ENCODE assay signal across 8 cellular contexts in the genomic region with DNA sequence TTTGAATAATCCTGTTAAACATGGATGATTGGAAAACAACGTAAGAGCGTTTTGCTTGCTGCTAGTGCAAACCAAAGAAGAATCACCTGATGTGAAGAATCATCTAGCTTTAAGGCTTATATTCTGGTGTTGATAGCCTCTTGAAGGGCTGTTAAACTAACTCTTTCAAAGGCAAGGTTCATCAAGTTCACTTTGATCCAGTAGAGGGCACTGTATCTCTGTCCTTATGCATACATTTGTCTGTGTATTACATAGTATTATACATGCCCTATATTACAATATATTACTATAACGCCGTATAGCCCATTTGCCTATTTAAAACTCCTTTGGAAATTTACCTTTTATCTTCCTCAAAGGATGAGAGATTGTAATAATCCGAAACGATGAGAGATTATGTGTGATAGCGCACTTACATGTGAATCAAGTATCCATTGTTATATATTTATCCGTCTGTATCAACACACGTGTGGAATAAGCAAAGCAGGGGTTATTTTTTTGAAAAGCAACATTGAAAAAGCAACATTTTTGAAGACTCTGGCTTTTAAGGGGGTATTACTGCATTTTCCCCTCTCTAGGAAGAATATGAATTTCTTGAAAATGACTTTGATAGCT. TPM values are rescaled to one million over a fixed set of nuclear protein-coding genes. Genes with fewer than 3 reads are reported as not detected.
DNase-seq lines count a peak whose midpoint lies in the region; ATAC-seq, FAIRE-seq and TF ChIP-seq lines count a peak whose summit lies in the region.

No MANE protein-coding gene starts in this region.

- TF ChIP-seq CTCF in GM10248 (IDR thresholded peaks at IDR 0.05; ENCODE audit: control extremely low read depth, extremely low read depth, low read depth, missing control alignments) (peak; percentile 37), OCI-LY1 (IDR thresholded peaks at IDR 0.05; ENCODE audit: low read length) (peak; percentile 72)

- no peaks in the 10 kb centered on the region; the same call in 1 of the 2 replicates for H3K27me3 ChIP-seq in OCI-LY1 (ENCODE audit: insufficient read depth, low read length)

- FAIRE-seq in HTR-8/SVneo (lab: Jason Lieb, UNC) = no peak

- H3K9ac ChIP-seq in OCI-LY1 (ENCODE audit: low read length) = no peak overlapping the region

- no peaks in the 10 kb centered on the region for H3K36me3 ChIP-seq in OCI-LY1 (ENCODE audit: insufficient read depth, low read length)

- H3K79me2 ChIP-seq in OCI-LY1 (ENCODE audit: insufficient read depth, low read length) = no peaks in the 10 kb centered on the region

- no peak overlapping the region for H3K4me3 ChIP-seq in OCI-LY1 (ENCODE audit: low read depth, low read length, poor library complexity, severe bottlenecking)

- no peak overlapping the region for H2AFZ ChIP-seq in OCI-LY1 (ENCODE audit: low read length)

- no peak overlapping the region for H3K4me3 Mint-ChIP-seq in effector memory CD8-positive, alpha-beta T cell

- CTCF ChIA-PET in GM10248 (lab: Yijun Ruan, JAX) = interaction anchor here (1.0 to 4.1 kb wide), 11 partner anchors 8 to 493 kb away, joined by 3 to 46 read pairs (median 4); no protein-coding TSS in a partner anchor

- no peaks in the 10 kb centered on the region for H3K9me2 ChIP-seq in OCI-LY1 (ENCODE audit: low read depth, low read length)

- H3K36me3 Mint-ChIP-seq in effector memory CD8-positive, alpha-beta T cell (ENCODE audit: insufficient read depth) = no peaks in the 10 kb centered on the region

- ATAC-seq in effector memory CD8-positive, alpha-beta T cell (replicated peaks) = peak; percentile 42
- ATAC-seq in HG03175 (IDR thresholded peaks at IDR 0.05; ENCODE audit: unreplicated experiment) (no peak), GM21381 (IDR thresholded peaks at IDR 0.05; ENCODE audit: unreplicated experiment) (no peak), HG03280 (IDR thresholded peaks at IDR 0.05; ENCODE audit: unreplicated experiment) (no peak)

- H3K9me3 Mint-ChIP-seq in effector memory CD8-positive, alpha-beta T cell = no peaks in the 10 kb centered on the region

- H4K20me1 ChIP-seq in OCI-LY1 (ENCODE audit: insufficient read depth, low read length) = no peaks in the 10 kb centered on the region

- H3K4me1 ChIP-seq in OCI-LY1 (ENCODE audit: insufficient read depth, low read length, severe bottlenecking) = no peaks in the 10 kb centered on the region

- H3K27ac ChIP-seq in OCI-LY1 (ENCODE audit: low read depth, low read length, poor library complexity, severe bottlenecking) = no peak overlapping the region

- H3F3A ChIP-seq in OCI-LY1 (ENCODE audit: insufficient read depth, low read length) = no peaks in the 10 kb centered on the region

- no peak overlapping the region for H3K4me2 ChIP-seq in OCI-LY1 (ENCODE audit: low read length)

- no peak overlapping the region for H3K27ac Mint-ChIP-seq in effector memory CD8-positive, alpha-beta T cell

- peaks cover 88% of the 10 kb centered on the region in 2 donors for H3K27me3 Mint-ChIP-seq in effector memory CD8-positive, alpha-beta T cell

- peaks cover 4% of the 10 kb centered on the region; the same call in 1 of the 2 replicates for H3K9me3 ChIP-seq in OCI-LY1 (ENCODE audit: low read length)

- H3K4me1 Mint-ChIP-seq in effector memory CD8-positive, alpha-beta T cell (ENCODE audit: low read depth in 2 of 2) = no peaks in the 10 kb centered on the region

- DNase-seq in GM10248 (ENCODE audit: extremely low spot score) (peak; percentile 56), HTR-8/SVneo (ENCODE audit: insufficient read length, low spot score) (peak; percentile 7), myocyte (ENCODE audit: low read depth) (peak; percentile 55)
- no peak for DNase-seq in effector memory CD8-positive, alpha-beta T cell

- POLR2A ChIA-PET in GM10248 (lab: Yijun Ruan, JAX) = no interaction called here

RNA-seq across cellular contexts. Expression of a gene that starts 50.8 kb away (rescaled TPM):
- 60.1 and 79.4 TPM in 2 replicates for total RNA-seq in myocyte
- polyA plus RNA-seq in myocyte (2012) = 36.1 TPM

Comparison
In these comparisons a context has a peak if more than half of its experiments do, and no peak if none do; other contexts are left out.
1. DNase-seq: peak in GM10248 (single experiment), HTR-8/SVneo (single experiment) and myocyte (single experiment); none in effector memory CD8-positive, alpha-beta T cell (0 of 3).